8 cellular contexts compared by ENCODE assay signal in the genomic region with DNA sequence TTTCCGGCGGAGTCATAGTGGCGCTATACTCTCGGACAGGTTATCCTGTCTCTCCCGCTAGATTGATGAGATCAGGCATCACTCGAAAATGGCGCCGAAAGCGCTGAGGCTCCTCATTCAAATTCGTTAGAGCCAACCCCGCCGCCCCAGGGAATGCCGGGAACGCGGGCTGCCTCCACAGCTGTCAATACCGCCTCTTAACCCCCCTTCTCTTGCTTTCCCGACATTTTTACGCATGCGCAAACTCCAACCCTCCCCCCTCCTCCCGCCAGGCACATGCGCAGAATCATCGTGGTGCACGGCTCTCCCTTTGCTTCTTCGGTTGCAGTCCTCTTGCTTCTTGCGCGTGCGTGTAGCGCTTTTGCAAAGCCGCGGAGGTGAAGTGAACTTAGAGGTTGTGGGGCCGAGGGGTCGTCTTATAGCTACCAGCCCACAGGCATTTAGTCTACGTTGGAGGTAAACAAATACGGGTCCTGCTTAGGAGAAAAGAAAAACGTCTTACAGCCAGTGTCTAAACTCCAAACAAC.
DNase-seq lines count a peak whose midpoint lies in the region; ATAC-seq, FAIRE-seq and TF ChIP-seq lines count a peak whose summit lies in the region.

No MANE protein-coding gene starts in this region.

- H3K27me3 Mint-ChIP-seq in WTC11 (ENCODE audit: low read depth) = peaks cover 9% of the 10 kb centered on the region; the same call in 1 of the 2 replicates

- H3K4me3 ChIP-seq in small intestine (ENCODE audit: low read depth in 1 of 2, low read length in 2 of 2) = peak overlapping the region; percentile 89 to 91

- CTCF ChIA-PET in WTC11 (lab: Charles Lee) = interaction anchor here (0.5 to 4.5 kb wide), 13 partner anchors 9 to 830 kb away, joined by 3 to 41 read pairs (median 5); a partner anchor contains a TSS

- no peaks in the 10 kb centered on the region for H3K36me3 ChIP-seq in small intestine (ENCODE audit: control insufficient read depth in 2 of 2, insufficient read depth in 2 of 2, low read length in 2 of 2)

- H3K9me3 ChIP-seq in small intestine (ENCODE audit: control insufficient read depth, low read depth) = no peaks in the 10 kb centered on the region

- 0 to 1% (median 1%) methylated on average over 34 to 35 of the region's 35 CpGs for WGBS in small intestine, 3 donors

- peak overlapping the region; percentile 98 for H3K4me3 Mint-ChIP-seq in WTC11

- H3K4me1 Mint-ChIP-seq in WTC11 = peaks cover 42% of the 10 kb centered on the region

- H3K27me3 ChIP-seq in small intestine (ENCODE audit: control insufficient read depth in 2 of 2, insufficient read depth in 2 of 2, low read length in 2 of 2) = no peaks in the 10 kb centered on the region

- ATAC-seq in HG03175 (IDR thresholded peaks at IDR 0.05; ENCODE audit: unreplicated experiment) (peak; percentile 68), WTC11 (peak; percentile 87)

- peak overlapping the region; percentile 82 for H3K27ac ChIP-seq in caudate nucleus (ENCODE audit: low read depth, low read length)
- H3K27ac ChIP-seq in small intestine (ENCODE audit: low read depth in 1 of 2, low read length in 1 of 2) = peak overlapping the region; percentile 82 to 94

- H3K27ac Mint-ChIP-seq in WTC11 = peak overlapping the region; percentile 99

- in situ Hi-C loops in GM18951 (cut with MboI; ENCODE audit: low sequenced_read_pairs, unreplicated experiment) = no loop called here

- POLR2A ChIA-PET in WTC11 (lab: Charles Lee) = interaction anchor here (0.7 to 4.9 kb wide), 4 partner anchors 14 to 84 kb away, joined by 3 to 52 read pairs (median 14); a partner anchor contains a TSS

- FAIRE-seq in small intestine (lab: Jason Lieb, UNC) = peak; percentile 74

- DNase-seq in AG08396 (ENCODE audit: low spot score) = peak; percentile 99
- DNase-seq in NCI-H2227 treated with DMSO at 0.1 percent for 48 hours (lab: John Stamatoyannopoulos, UW) = peak; percentile 96
- peak; percentile 99 for DNase-seq in WTC11 (ENCODE audit: low spot score)
- DNase-seq in caudate nucleus (lab: John Stamatoyannopoulos, UW) = peak; percentile 67 to 99 (median 98)
- peak; percentile 96 for DNase-seq in iPS-NIHi7 (ENCODE audit: extremely low spot score)
- peak; percentile 99 for DNase-seq in small intestine

- no peaks in the 10 kb centered on the region for H3K4me1 ChIP-seq in small intestine (ENCODE audit: control insufficient read depth in 2 of 2, insufficient read depth in 1 of 2, low read depth in 1 of 2, low read length in 1 of 2)

- TF ChIP-seq POLR2A in GM18951 (IDR thresholded peaks at IDR 0.05; ENCODE audit: extremely low read depth, insufficient read depth, insufficient read length) = peak; percentile 63

- H3K9me3 Mint-ChIP-seq in WTC11 = no peaks in the 10 kb centered on the region

- no peak for TF ChIP-seq CTCF in WTC11 (IDR thresholded peaks at IDR 0.05)

- H3K36me3 Mint-ChIP-seq in WTC11 = peaks cover 3% of the 10 kb centered on the region; the same call in 1 of the 2 replicates

TF ChIP-seq in WTC11, 78 proteins besides CTCF, POLR2A, EP300 and RAD21 (continues in another document):
- TF ChIP-seq, protein P1, sequence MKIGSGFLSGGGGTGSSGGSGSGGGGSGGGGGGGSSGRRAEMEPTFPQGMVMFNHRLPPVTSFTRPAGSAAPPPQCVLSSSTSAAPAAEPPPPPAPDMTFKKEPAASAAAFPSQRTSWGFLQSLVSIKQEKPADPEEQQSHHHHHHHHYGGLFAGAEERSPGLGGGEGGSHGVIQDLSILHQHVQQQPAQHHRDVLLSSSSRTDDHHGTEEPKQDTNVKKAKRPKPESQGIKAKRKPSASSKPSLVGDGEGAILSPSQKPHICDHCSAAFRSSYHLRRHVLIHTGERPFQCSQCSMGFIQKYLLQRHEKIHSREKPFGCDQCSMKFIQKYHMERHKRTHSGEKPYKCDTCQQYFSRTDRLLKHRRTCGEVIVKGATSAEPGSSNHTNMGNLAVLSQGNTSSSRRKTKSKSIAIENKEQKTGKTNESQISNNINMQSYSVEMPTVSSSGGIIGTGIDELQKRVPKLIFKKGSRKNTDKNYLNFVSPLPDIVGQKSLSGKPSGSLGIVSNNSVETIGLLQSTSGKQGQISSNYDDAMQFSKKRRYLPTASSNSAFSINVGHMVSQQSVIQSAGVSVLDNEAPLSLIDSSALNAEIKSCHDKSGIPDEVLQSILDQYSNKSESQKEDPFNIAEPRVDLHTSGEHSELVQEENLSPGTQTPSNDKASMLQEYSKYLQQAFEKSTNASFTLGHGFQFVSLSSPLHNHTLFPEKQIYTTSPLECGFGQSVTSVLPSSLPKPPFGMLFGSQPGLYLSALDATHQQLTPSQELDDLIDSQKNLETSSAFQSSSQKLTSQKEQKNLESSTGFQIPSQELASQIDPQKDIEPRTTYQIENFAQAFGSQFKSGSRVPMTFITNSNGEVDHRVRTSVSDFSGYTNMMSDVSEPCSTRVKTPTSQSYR (CRISPR knock-in tag; IDR thresholded peaks at IDR 0.05) = 0 out of 2 replicates have a peak, but pooled peaks have one; percentile 48
- TF ChIP-seq ZNF121 (CRISPR knock-in tag; IDR thresholded peaks at IDR 0.05) = no peak
- TF ChIP-seq, protein P2, sequence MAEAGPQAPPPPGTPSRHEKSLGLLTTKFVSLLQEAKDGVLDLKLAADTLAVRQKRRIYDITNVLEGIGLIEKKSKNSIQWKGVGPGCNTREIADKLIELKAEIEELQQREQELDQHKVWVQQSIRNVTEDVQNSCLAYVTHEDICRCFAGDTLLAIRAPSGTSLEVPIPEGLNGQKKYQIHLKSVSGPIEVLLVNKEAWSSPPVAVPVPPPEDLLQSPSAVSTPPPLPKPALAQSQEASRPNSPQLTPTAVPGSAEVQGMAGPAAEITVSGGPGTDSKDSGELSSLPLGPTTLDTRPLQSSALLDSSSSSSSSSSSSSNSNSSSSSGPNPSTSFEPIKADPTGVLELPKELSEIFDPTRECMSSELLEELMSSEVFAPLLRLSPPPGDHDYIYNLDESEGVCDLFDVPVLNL (CRISPR knock-in tag; IDR thresholded peaks at IDR 0.05; ENCODE audit: borderline replicate concordance, low read depth) = no peak
- TF ChIP-seq, protein P3, sequence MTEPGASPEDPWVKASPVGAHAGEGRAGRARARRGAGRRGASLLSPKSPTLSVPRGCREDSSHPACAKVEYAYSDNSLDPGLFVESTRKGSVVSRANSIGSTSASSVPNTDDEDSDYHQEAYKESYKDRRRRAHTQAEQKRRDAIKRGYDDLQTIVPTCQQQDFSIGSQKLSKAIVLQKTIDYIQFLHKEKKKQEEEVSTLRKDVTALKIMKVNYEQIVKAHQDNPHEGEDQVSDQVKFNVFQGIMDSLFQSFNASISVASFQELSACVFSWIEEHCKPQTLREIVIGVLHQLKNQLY (CRISPR knock-in tag; IDR thresholded peaks at IDR 0.05) = no peak
- TF ChIP-seq TEAD1 (CRISPR knock-in tag; IDR thresholded peaks at IDR 0.05) = 0 out of 2 replicates have a peak, but pooled peaks have one; percentile 7
- TF ChIP-seq, protein P4, sequence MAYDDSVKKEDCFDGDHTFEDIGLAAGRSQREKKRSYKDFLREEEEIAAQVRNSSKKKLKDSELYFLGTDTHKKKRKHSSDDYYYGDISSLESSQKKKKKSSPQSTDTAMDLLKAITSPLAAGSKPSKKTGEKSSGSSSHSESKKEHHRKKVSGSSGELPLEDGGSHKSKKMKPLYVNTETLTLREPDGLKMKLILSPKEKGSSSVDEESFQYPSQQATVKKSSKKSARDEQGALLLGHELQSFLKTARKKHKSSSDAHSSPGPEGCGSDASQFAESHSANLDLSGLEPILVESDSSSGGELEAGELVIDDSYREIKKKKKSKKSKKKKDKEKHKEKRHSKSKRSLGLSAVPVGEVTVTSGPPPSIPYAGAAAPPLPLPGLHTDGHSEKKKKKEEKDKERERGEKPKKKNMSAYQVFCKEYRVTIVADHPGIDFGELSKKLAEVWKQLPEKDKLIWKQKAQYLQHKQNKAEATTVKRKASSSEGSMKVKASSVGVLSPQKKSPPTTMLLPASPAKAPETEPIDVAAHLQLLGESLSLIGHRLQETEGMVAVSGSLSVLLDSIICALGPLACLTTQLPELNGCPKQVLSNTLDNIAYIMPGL (CRISPR knock-in tag; IDR thresholded peaks at IDR 0.05) = peak; percentile 13; the same call in 1 of the 2 replicates
- TF ChIP-seq, protein P5, sequence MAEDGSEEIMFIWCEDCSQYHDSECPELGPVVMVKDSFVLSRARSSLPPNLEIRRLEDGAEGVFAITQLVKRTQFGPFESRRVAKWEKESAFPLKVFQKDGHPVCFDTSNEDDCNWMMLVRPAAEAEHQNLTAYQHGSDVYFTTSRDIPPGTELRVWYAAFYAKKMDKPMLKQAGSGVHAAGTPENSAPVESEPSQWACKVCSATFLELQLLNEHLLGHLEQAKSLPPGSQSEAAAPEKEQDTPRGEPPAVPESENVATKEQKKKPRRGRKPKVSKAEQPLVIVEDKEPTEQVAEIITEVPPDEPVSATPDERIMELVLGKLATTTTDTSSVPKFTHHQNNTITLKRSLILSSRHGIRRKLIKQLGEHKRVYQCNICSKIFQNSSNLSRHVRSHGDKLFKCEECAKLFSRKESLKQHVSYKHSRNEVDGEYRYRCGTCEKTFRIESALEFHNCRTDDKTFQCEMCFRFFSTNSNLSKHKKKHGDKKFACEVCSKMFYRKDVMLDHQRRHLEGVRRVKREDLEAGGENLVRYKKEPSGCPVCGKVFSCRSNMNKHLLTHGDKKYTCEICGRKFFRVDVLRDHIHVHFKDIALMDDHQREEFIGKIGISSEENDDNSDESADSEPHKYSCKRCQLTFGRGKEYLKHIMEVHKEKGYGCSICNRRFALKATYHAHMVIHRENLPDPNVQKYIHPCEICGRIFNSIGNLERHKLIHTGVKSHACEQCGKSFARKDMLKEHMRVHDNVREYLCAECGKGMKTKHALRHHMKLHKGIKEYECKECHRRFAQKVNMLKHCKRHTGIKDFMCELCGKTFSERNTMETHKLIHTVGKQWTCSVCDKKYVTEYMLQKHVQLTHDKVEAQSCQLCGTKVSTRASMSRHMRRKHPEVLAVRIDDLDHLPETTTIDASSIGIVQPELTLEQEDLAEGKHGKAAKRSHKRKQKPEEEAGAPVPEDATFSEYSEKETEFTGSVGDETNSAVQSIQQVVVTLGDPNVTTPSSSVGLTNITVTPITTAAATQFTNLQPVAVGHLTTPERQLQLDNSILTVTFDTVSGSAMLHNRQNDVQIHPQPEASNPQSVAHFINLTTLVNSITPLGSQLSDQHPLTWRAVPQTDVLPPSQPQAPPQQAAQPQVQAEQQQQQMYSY (CRISPR knock-in tag; IDR thresholded peaks at IDR 0.05) = no peak
- TF ChIP-seq, protein P6, sequence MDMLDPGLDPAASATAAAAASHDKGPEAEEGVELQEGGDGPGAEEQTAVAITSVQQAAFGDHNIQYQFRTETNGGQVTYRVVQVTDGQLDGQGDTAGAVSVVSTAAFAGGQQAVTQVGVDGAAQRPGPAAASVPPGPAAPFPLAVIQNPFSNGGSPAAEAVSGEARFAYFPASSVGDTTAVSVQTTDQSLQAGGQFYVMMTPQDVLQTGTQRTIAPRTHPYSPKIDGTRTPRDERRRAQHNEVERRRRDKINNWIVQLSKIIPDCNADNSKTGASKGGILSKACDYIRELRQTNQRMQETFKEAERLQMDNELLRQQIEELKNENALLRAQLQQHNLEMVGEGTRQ (CRISPR knock-in tag; IDR thresholded peaks at IDR 0.05) = no peak; the same call in 1 of the 2 replicates
- no peak for TF ChIP-seq SOX15 (CRISPR knock-in tag; IDR thresholded peaks at IDR 0.05)
- peak; percentile 65; the same call in 1 of the 2 replicates for TF ChIP-seq GABPB1 (CRISPR knock-in tag; IDR thresholded peaks at IDR 0.05)

Comparison
In these comparisons a context has a peak if more than half of its experiments do, and no peak if none do; other contexts are left out.
1. Peak in every context shown above with its lines: DNase-seq, ATAC-seq, H3K4me3 ChIP-seq and H3K27ac ChIP-seq.